In the genomic region with DNA sequence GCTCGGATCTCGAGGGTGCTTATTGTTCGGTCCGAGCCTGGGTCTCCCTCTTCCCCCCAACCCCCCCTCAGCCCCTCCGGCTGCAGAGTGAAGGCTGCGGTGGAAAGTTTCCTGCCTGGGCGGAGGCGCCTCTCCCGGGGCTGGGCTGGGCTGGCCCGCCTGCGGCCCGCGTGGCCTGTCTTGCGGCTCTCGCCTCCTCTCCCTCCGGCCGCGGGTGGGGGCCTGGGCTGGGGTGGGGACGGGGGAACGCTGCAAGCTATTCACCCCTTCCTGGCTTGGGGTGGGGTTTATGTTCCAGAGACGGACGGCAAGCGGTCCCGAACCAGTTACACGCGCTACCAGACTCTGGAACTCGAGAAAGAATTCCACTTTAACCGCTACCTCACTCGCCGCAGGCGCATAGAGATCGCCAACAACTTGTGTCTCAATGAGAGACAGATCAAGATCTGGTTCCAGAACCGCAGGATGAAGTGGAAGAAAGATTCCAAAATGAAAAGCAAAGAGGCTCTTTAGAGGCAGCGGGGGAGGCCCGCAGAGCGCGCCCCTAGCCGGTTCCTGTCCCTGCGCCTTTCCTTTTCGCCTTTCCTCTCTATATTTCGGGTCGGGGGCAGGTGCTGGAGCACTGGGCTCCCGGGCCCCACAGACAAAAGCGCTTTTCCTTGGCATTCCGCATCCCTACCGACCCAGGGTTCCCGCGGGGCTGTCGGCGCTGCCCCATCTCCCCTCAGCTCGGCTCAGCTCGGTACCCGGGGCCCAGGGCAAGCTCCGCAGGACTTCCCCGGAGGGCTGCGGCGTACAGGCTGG, we compare ENCODE assay signal across 6 cellular contexts. TPM values are rescaled to one million over a fixed set of nuclear protein-coding genes. Genes with fewer than 3 reads are reported as not detected.
DNase-seq lines count a peak whose midpoint lies in the region; TF ChIP-seq lines count a peak whose summit lies in the region.
"Had no signal": no experiment of that assay in that cellular context is flagged by ENCODE, and none has a peak within 500 bp of the region (broad histone marks: within the 10 kb centered on the region; RNA-seq: fewer than 3 reads in every experiment).

No MANE protein-coding gene starts in this region.

- no peaks in the 10 kb centered on the region for H3K4me1 ChIP-seq in endodermal cell (ENCODE audit: control insufficient read depth, insufficient read depth, low read length)
- peaks cover 8% of the 10 kb centered on the region for H3K4me1 ChIP-seq in smooth muscle cell (ENCODE audit: low read depth)

- H3K4me3 Mint-ChIP-seq in endodermal cell = no peak overlapping the region

- no peak for TF ChIP-seq POLR2A in NB4 (IDR thresholded peaks at IDR 0.05; ENCODE audit: extremely low read depth, insufficient read length)

- H3K27me3 ChIP-seq in endodermal cell (ENCODE audit: control insufficient read depth, insufficient read depth, low read length, poor library complexity, severe bottlenecking) (peaks cover 100% of the 10 kb centered on the region), smooth muscle cell (ENCODE audit: low read depth) (peaks cover 99% of the 10 kb centered on the region)

- WGBS in endodermal cell (ENCODE audit: insufficient coverage in 1 of 2, insufficient read length in 1 of 2), 2 experiments = 4 to 5% methylated on average over 24 to 57 of the region's 57 CpGs
- 13% methylated on average over 39 of the region's 57 CpGs for WGBS in smooth muscle cell (ENCODE audit: low lambda C conversion rate)

- H3K4me2 ChIP-seq in smooth muscle cell = peak overlapping the region; percentile 81

- no peak overlapping the region for H2AFZ ChIP-seq in smooth muscle cell (ENCODE audit: low read depth)

- H3K9ac ChIP-seq in endodermal cell (ENCODE audit: extremely low read depth, low read length, poor library complexity, severe bottlenecking) (no peak overlapping the region), smooth muscle cell (ENCODE audit: low read depth) (no peak overlapping the region)

- H4K20me1 ChIP-seq in smooth muscle cell (ENCODE audit: low read depth) = no peaks in the 10 kb centered on the region

- H3K4me3 ChIP-seq in NB4 (ENCODE audit: low read depth, low read length) (no peak overlapping the region), endodermal cell (ENCODE audit: low read length) (no peak overlapping the region), smooth muscle cell (peak overlapping the region; percentile 30)

- TF ChIP-seq CTCF in NB4 (IDR thresholded peaks at IDR 0.05; ENCODE audit: low read depth, low read length) (no peak), endodermal cell (conservative IDR thresholded peaks at IDR 0.05) (no peak), smooth muscle cell (IDR thresholded peaks at IDR 0.05; ENCODE audit: borderline replicate concordance, insufficient read depth, poor library complexity, severe bottlenecking) (no peak)

- H3K27ac Mint-ChIP-seq in endodermal cell = no peak overlapping the region

- peaks cover 3% of the 10 kb centered on the region for H3K9me3 Mint-ChIP-seq in endodermal cell

- peaks cover 7% of the 10 kb centered on the region for H3K4me1 Mint-ChIP-seq in endodermal cell

- H3K36me3 Mint-ChIP-seq in endodermal cell (ENCODE audit: low read depth) = no peaks in the 10 kb centered on the region

- H3K79me2 ChIP-seq in smooth muscle cell (ENCODE audit: low read depth) = no peaks in the 10 kb centered on the region

- H3K9me3 ChIP-seq in endodermal cell (ENCODE audit: control insufficient read depth, low read length) (peaks cover 5% of the 10 kb centered on the region), smooth muscle cell (replicated peaks; ENCODE audit: low read depth) (no peaks in the 10 kb centered on the region)

- H3F3A ChIP-seq in smooth muscle cell (ENCODE audit: low read depth) = no peaks in the 10 kb centered on the region

- DNase-seq in NB4 (ENCODE audit: low read depth) (peak; percentile 37), endodermal cell (peak; percentile 74), smooth muscle cell (lab: John Stamatoyannopoulos, UW; ENCODE audit: unreplicated experiment) (no peak), LoVo (ENCODE audit: low spot score) (no peak), cerebellar cortex (ENCODE audit: low spot score) (no peak)

- H3K36me3 ChIP-seq in endodermal cell (ENCODE audit: control insufficient read depth, insufficient read depth, low read length) (no peaks in the 10 kb centered on the region), smooth muscle cell (ENCODE audit: low read depth) (no peaks in the 10 kb centered on the region)

- H3K27me3 Mint-ChIP-seq in endodermal cell (ENCODE audit: insufficient read depth) = peaks cover 97% of the 10 kb centered on the region

- H3K27ac ChIP-seq in endodermal cell (ENCODE audit: low read depth, low read length) = peak overlapping the region; percentile 32
- H3K27ac ChIP-seq in smooth muscle cell (ENCODE audit: low read depth) = no peak overlapping the region

RNA-seq across cellular contexts. Expression of gene HOXC5, which starts 1.3 kb away (rescaled TPM):
- total RNA-seq in endodermal cell (not detected), smooth muscle cell (1.3 TPM in 1 of 2 replicates, not detected in the other)
- 0.82 TPM for polyA plus RNA-seq in endodermal cell (2013, experiment 1 of 2)
- polyA plus RNA-seq in endodermal cell (2013, experiment 2 of 2) = 1.7 TPM
- 0.54 TPM in 1 of 2 replicates, not detected in the other for polyA plus RNA-seq in smooth muscle cell
- total RNA-seq: T-helper 2 cell treated with Interferon-gamma antibody and Interleukin-4, amounts not matched to agents 100 ng/mL and 5 ng/mL, for 36 hours had no signal

RNA-seq across cellular contexts. Expression of gene HOXC6, which starts 5.9 kb away (rescaled TPM):
- total RNA-seq in endodermal cell (not detected), smooth muscle cell (3.0 and 3.1 TPM in 2 replicates)
- polyA plus RNA-seq in endodermal cell (2013, experiment 1 of 2) = 16.8 TPM
- polyA plus RNA-seq in endodermal cell (2013, experiment 2 of 2) = 10.0 TPM
- polyA plus RNA-seq in smooth muscle cell = 8.3 and 12.3 TPM in 2 replicates
- total RNA-seq: T-helper 2 cell treated with Interferon-gamma antibody and Interleukin-4, amounts not matched to agents 100 ng/mL and 5 ng/mL, for 36 hours had no signal

RNA-seq across cellular contexts. Expression of gene HOXC4, which starts 19.5 kb away (rescaled TPM):
- not detected for total RNA-seq in endodermal cell
- polyA plus RNA-seq in endodermal cell (2013, experiment 1 of 2) = 13.4 TPM
- 10.3 TPM for polyA plus RNA-seq in endodermal cell (2013, experiment 2 of 2)
- 0.49 TPM in 2 replicates for total RNA-seq in smooth muscle cell
- 1.2 and 1.9 TPM in 2 replicates for polyA plus RNA-seq in smooth muscle cell
- total RNA-seq: T-helper 2 cell treated with Interferon-gamma antibody and Interleukin-4, amounts not matched to agents 100 ng/mL and 5 ng/mL, for 36 hours had no signal

RNA-seq across cellular contexts. Expression of gene HOXC8, which starts 25.4 kb away (rescaled TPM):
- total RNA-seq in endodermal cell = not detected
- 3.3 TPM for polyA plus RNA-seq in endodermal cell (2013, experiment 1 of 2)
- polyA plus RNA-seq in endodermal cell (2013, experiment 2 of 2) = 1.6 TPM
- total RNA-seq in smooth muscle cell = 1.4 and 1.6 TPM in 2 replicates
- 3.8 and 4.4 TPM in 2 replicates for polyA plus RNA-seq in smooth muscle cell
- total RNA-seq: T-helper 2 cell treated with Interferon-gamma antibody and Interleukin-4, amounts not matched to agents 100 ng/mL and 5 ng/mL, for 36 hours had no signal

RNA-seq across cellular contexts. Expression of gene HOXC9, which starts 34.2 kb away (rescaled TPM):
- total RNA-seq in endodermal cell = not detected
- 5.5 TPM for polyA plus RNA-seq in endodermal cell (2013, experiment 1 of 2)
- polyA plus RNA-seq in endodermal cell (2013, experiment 2 of 2) = 6.4 TPM
- 0.54 and 1.2 TPM in 2 replicates for total RNA-seq in smooth muscle cell
- 2.5 and 2.7 TPM in 2 replicates for polyA plus RNA-seq in smooth muscle cell
- total RNA-seq: T-helper 2 cell treated with Interferon-gamma antibody and Interleukin-4, amounts not matched to agents 100 ng/mL and 5 ng/mL, for 36 hours had no signal

Comparison
In these comparisons a context has a peak if more than half of its experiments do, and no peak if none do; other contexts are left out.
1. DNase-seq: peak in NB4 (single experiment) and endodermal cell (single experiment); none in smooth muscle cell (single experiment), LoVo (single experiment) and cerebellar cortex (single experiment).